ENCODE assay signal across 15 cellular contexts in genomic region chr5:141870226-141870625, GRCh38. TPM values are rescaled to one million over a fixed set of nuclear protein-coding genes. Genes with fewer than 3 reads are reported as not detected.
DNase-seq lines count a peak whose midpoint lies in the region; ATAC-seq, FAIRE-seq and TF ChIP-seq lines count a peak whose summit lies in the region.
"Had no signal": no experiment of that assay in that cellular context is flagged by ENCODE, and none has a peak within 500 bp of the region (broad histone marks: within the 10 kb centered on the region; RNA-seq: fewer than 3 reads in every experiment).

No MANE protein-coding gene starts in this region.

- H4K20me1 ChIP-seq in endothelial cell of umbilical vein (replicated peaks; ENCODE audit: control insufficient read depth, extremely low read depth, insufficient read depth, low read length), result no peaks in the 10 kb centered on the region

- ATAC-seq in Right ventricle myocardium inferior (no peak), upper lobe of right lung (no peak), HG02973 (IDR thresholded peaks at IDR 0.05; ENCODE audit: unreplicated experiment) (no peak)
- ATAC-seq: stimulated activated naive B cell treated with anti-CD40 and anti-IgM and Interleukin-4, amounts not matched to agents 10 μg/mL and 1 μg/mL and 100 μg/mL, for 72 hours had no signal

- no peak overlapping the region for H2AFZ ChIP-seq in endothelial cell of umbilical vein (ENCODE audit: low read depth, low read length)

- FAIRE-seq in endothelial cell of umbilical vein (lab: Jason Lieb, UNC), result no peak

- H3K4me2 ChIP-seq in endothelial cell of umbilical vein (ENCODE audit: insufficient read depth, low read length), result no peak overlapping the region

- no peaks in the 10 kb centered on the region for H3K9me1 ChIP-seq in endothelial cell of umbilical vein (replicated peaks; ENCODE audit: control insufficient read depth, extremely low read depth, insufficient read depth, low read length)

- intact Hi-C loops in left ventricle myocardium inferior (cut with micrococcal nuclease) (loop anchor here (10.0 kb wide), 1 partner anchor 165 kb away; no protein-coding TSS in a partner anchor), Right ventricle myocardium inferior (cut with DNase I) (no loop called here), endothelial cell of umbilical vein (cut with micrococcal nuclease) (no loop called here), upper lobe of right lung (cut with DNase I) (no loop called here)

- no peak for TF ChIP-seq CTCF in left ventricle myocardium inferior (IDR thresholded peaks at IDR 0.05; ENCODE audit: borderline replicate concordance)
- TF ChIP-seq CTCF in endothelial cell of umbilical vein (IDR thresholded peaks at IDR 0.05; ENCODE audit: extremely low read depth in 1 of 2, insufficient read depth in 1 of 2, low read depth in 1 of 2, low read length in 2 of 2), result no peak
- no peak for TF ChIP-seq CTCF in upper lobe of right lung (IDR thresholded peaks at IDR 0.05)

- H3K27ac ChIP-seq in left ventricle myocardium inferior (replicated peaks) (peak overlapping the region; percentile 40), endothelial cell of umbilical vein (ENCODE audit: insufficient read depth, low read depth, low read length) (peak overlapping the region; percentile 2), muscle layer of duodenum (ENCODE audit: low read length) (peak overlapping the region; percentile 37), upper lobe of right lung (no peak overlapping the region)

- TF ChIP-seq POLR2A in endothelial cell of umbilical vein (IDR thresholded peaks at IDR 0.05; ENCODE audit: low read depth, low read length), result no peak

- H3K36me3 ChIP-seq in left ventricle myocardium inferior, result peaks cover 25% of the 10 kb centered on the region
- peaks cover 19 to 32% of the 10 kb centered on the region in 2 experiments for H3K36me3 ChIP-seq in endothelial cell of umbilical vein (ENCODE audit: control insufficient read depth in 2 of 2, extremely low read depth in 1 of 2, insufficient read depth in 2 of 2, low read length in 2 of 2)
- H3K36me3 ChIP-seq in muscle layer of duodenum (ENCODE audit: control insufficient read depth in 1 of 2, insufficient read depth in 2 of 2, low read length in 2 of 2), result peaks cover 5% of the 10 kb centered on the region in 2 donors
- peaks cover 13% of the 10 kb centered on the region for H3K36me3 ChIP-seq in upper lobe of right lung

- H3K79me2 ChIP-seq in endothelial cell of umbilical vein (ENCODE audit: control insufficient read depth, insufficient read depth, low read length), result peaks cover 78% of the 10 kb centered on the region

- H3K4me1 ChIP-seq in left ventricle myocardium inferior, result peaks cover 68% of the 10 kb centered on the region
- H3K4me1 ChIP-seq in endothelial cell of umbilical vein (ENCODE audit: control insufficient read depth, extremely low read depth, insufficient read depth, low read length), result peaks cover 34% of the 10 kb centered on the region
- H3K4me1 ChIP-seq in muscle layer of duodenum (ENCODE audit: control insufficient read depth in 1 of 2, insufficient read depth in 2 of 2, low read length in 2 of 2), result peaks cover 0 to 20% of the 10 kb centered on the region in 2 donors
- H3K4me1 ChIP-seq in upper lobe of right lung, result peaks cover 27% of the 10 kb centered on the region

- CTCF ChIA-PET in endothelial cell of umbilical vein (lab: Charles Lee), result interaction anchor here (0.7 to 0.9 kb wide), 2 partner anchors 9 to 113 kb away, joined by 3 to 5 read pairs; no protein-coding TSS in a partner anchor

- no peaks in the 10 kb centered on the region for H3K9me3 ChIP-seq in left ventricle myocardium inferior (replicated peaks)
- no peaks in the 10 kb centered on the region for H3K9me3 ChIP-seq in endothelial cell of umbilical vein (replicated peaks; ENCODE audit: control insufficient read depth, insufficient read depth, low read length)
- H3K9me3 ChIP-seq in muscle layer of duodenum (ENCODE audit: control insufficient read depth in 1 of 2, low read length in 2 of 2), result no peaks in the 10 kb centered on the region
- H3K9me3 ChIP-seq in upper lobe of right lung, result no peaks in the 10 kb centered on the region

- no peak overlapping the region for H3K4me3 ChIP-seq in left ventricle myocardium inferior
- no peak overlapping the region for H3K4me3 ChIP-seq in endothelial cell of umbilical vein (replicated peaks in 1 of 3; ENCODE audit: insufficient read depth in 1 of 3, low read depth in 1 of 3, low read length in 3 of 3)
- H3K4me3 ChIP-seq in muscle layer of duodenum (ENCODE audit: low read depth in 1 of 2, low read length in 2 of 2), result no peak overlapping the region
- no peak overlapping the region for H3K4me3 ChIP-seq in upper lobe of right lung

- no TSS peak for BruUV-seq in endothelial cell of umbilical vein (replicated peaks; lab: Mats Ljungman, UMichigan)

- dilution Hi-C loops in endothelial cell of umbilical vein (cut with MboI; ENCODE audit: extremely low pct_ligation_motif_present, low sequenced_read_pairs), result no loop called here

- DNase-seq in left ventricle myocardium inferior, result peak; percentile 15
- DNase-seq in Right ventricle myocardium inferior (ENCODE audit: missing footprints), result no peak
- no peak for DNase-seq in endothelial cell of umbilical vein (ENCODE audit: low read depth, low spot score)
- peak; percentile 35 for DNase-seq in upper lobe of right lung
- DNase-seq in LoVo (ENCODE audit: low spot score), result no peak
- no peak for DNase-seq in A172 (ENCODE audit: low spot score)
- DNase-seq: activated gamma-delta T cell treated with Interleukin-2 at 50 U/mL for 16 hours; CD4-positive, alpha-beta memory T cell; EL; HCEC 1CT; MV-4-11; NCI-H2081; stimulated activated naive B cell treated with anti-CD40 and anti-IgM and Interleukin-4, amounts not matched to agents 10 μg/mL and 1 μg/mL and 100 μg/mL, for 72 hours had no signal

- POLR2A ChIA-PET in endothelial cell of umbilical vein (lab: Charles Lee), result no interaction called here

- H3K27me3 ChIP-seq in left ventricle myocardium inferior (ENCODE audit: low read depth) (peaks cover 52% of the 10 kb centered on the region), endothelial cell of umbilical vein (ENCODE audit: control insufficient read depth in 2 of 2, insufficient read depth in 2 of 2, low read length in 2 of 2) (no peaks in the 10 kb centered on the region), muscle layer of duodenum (ENCODE audit: low read depth, low read length) (peaks cover 6% of the 10 kb centered on the region), upper lobe of right lung (no peaks in the 10 kb centered on the region)

- no peak overlapping the region for H3K9ac ChIP-seq in endothelial cell of umbilical vein (replicated peaks; ENCODE audit: extremely low read depth, insufficient read depth, low read length)

TF ChIP-seq in endothelial cell of umbilical vein, 7 proteins besides CTCF, POLR2A, EP300 and RAD21:
- TF ChIP-seq GATA2 (IDR thresholded peaks at IDR 0.05; ENCODE audit: insufficient read depth, insufficient read length, low read depth, low read length) (no peak), EZH2 (IDR thresholded peaks at IDR 0.05; ENCODE audit: borderline replicate concordance, low read depth, low read length, severe bottlenecking) (no peak), JUN (IDR thresholded peaks at IDR 0.05; ENCODE audit: borderline replicate concordance, insufficient read depth, insufficient read length, low read depth) (no peak), POLR2AphosphoS5 (IDR thresholded peaks at IDR 0.05; ENCODE audit: insufficient read depth, low read depth, low read length) (no peak), FOS (IDR thresholded peaks at IDR 0.05; ENCODE audit: borderline replicate concordance, insufficient read depth, low read length) (no peak), MYC (IDR thresholded peaks at IDR 0.05; ENCODE audit: low read depth, low read length) (no peak), MAX (IDR thresholded peaks at IDR 0.05; ENCODE audit: insufficient read depth, insufficient read length) (no peak)

RNA-seq across cellular contexts. Expression of gene PCDH1, which starts 8.0 kb away (rescaled TPM):
- total RNA-seq in left ventricle myocardium inferior (16.1 TPM), Right ventricle myocardium inferior (21.0 TPM), endothelial cell of umbilical vein (136 and 170 TPM in 2 replicates), upper lobe of right lung (66.6 TPM)
- 113 and 124 TPM in 2 replicates for polyA plus RNA-seq in endothelial cell of umbilical vein
- 87.1 and 88.0 TPM in 2 replicates for polyA plus RNA-seq in endothelial cell of umbilical vein (2011; cell fraction: cytosol; rRNA removed)
- 70.9 and 75.9 TPM in 2 replicates for polyA plus RNA-seq in endothelial cell of umbilical vein (2011; cell fraction: nucleus; rRNA removed)
- 80.3 and 97.2 TPM in 2 replicates for polyA plus RNA-seq in endothelial cell of umbilical vein (2012)
- polyA minus RNA-seq in endothelial cell of umbilical vein, result 304 and 328 TPM in 2 replicates
- 8.7 TPM for polyA minus RNA-seq in endothelial cell of umbilical vein (2011; cell fraction: cytosol; rRNA and poly(A)+ RNA removed)
- 59.9 and 63.2 TPM in 2 replicates for polyA minus RNA-seq in endothelial cell of umbilical vein (2011; cell fraction: nucleus; rRNA and poly(A)+ RNA removed)
- total RNA-seq in A172 (2014; rRNA removed; shearing (Covaris generic)), result 7.2 and 7.4 TPM in 2 replicates
- total RNA-seq: CD4-positive, alpha-beta memory T cell had no signal
- polyA plus RNA-seq: CD4-positive, alpha-beta memory T cell had no signal

RNA-seq across cellular contexts. Expression of gene DELE1, which starts 53.4 kb away (rescaled TPM):
- 125 TPM for total RNA-seq in left ventricle myocardium inferior
- 94.4 TPM for total RNA-seq in Right ventricle myocardium inferior
- total RNA-seq in endothelial cell of umbilical vein, result 67.0 and 105 TPM in 2 replicates
- polyA plus RNA-seq in endothelial cell of umbilical vein, result 121 and 139 TPM in 2 replicates
- 80.8 and 91.2 TPM in 2 replicates for polyA plus RNA-seq in endothelial cell of umbilical vein (2011; cell fraction: cytosol; rRNA removed)
- 291 and 301 TPM in 2 replicates for polyA plus RNA-seq in endothelial cell of umbilical vein (2011; cell fraction: nucleus; rRNA removed)
- polyA plus RNA-seq in endothelial cell of umbilical vein (2012), result 60.1 and 60.8 TPM in 2 replicates
- polyA minus RNA-seq in endothelial cell of umbilical vein, result 96.7 and 110 TPM in 2 replicates
- polyA minus RNA-seq in endothelial cell of umbilical vein (2011; cell fraction: cytosol; rRNA and poly(A)+ RNA removed), result 29.9 TPM
- polyA minus RNA-seq in endothelial cell of umbilical vein (2011; cell fraction: nucleus; rRNA and poly(A)+ RNA removed), result 83.3 and 102 TPM in 2 replicates
- 83.3 TPM for total RNA-seq in upper lobe of right lung
- 18.2 and 37.0 TPM in 2 replicates for total RNA-seq in A172 (2014; rRNA removed; shearing (Covaris generic))

Comparison
In these comparisons a context has a peak if more than half of its experiments do, and no peak if none do; other contexts are left out.
1. DNase-seq: peak in left ventricle myocardium inferior (single experiment) and upper lobe of right lung (single experiment); none in Right ventricle myocardium inferior (single experiment), endothelial cell of umbilical vein (single experiment), LoVo (single experiment) and A172 (single experiment).